In the genomic region with DNA sequence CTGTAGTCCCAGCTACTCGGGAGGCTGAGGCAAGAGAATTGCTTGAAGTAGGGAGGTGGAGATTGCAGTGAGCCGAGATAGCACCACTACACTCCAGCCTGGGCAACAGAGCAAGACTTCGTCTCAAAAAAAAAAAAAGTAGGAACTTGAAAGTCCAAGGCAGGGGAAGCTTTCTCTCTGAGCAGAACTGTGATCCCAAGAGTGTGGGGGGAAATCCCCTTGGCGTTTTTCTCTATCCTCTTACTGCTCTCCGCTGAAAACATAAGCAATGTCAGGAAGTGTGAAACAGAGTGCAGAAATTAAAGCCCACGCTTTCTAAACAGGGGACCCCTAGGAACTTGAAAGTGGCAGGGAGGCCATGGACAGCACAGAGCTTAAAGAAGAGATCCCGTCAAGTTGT, we compare ENCODE assay signal across 26 cellular contexts. TPM values are rescaled to one million over a fixed set of nuclear protein-coding genes. Genes with fewer than 3 reads are reported as not detected.
"Had no signal": no experiment of that assay in that cellular context is flagged by ENCODE, and none has a peak within 500 bp of the region (broad histone marks: within the 10 kb centered on the region; RNA-seq: fewer than 3 reads in every experiment).

No MANE protein-coding gene starts in this region.

- H3K4me1 Mint-ChIP-seq: brain had no signal

- ATAC-seq: activated CD8-positive, alpha-beta T cell treated with anti-CD3 and anti-CD28 coated beads for 36 hours; activated T-helper 17 cell treated with anti-CD3 and anti-CD28 coated beads, Interleukin-2, amount 50 U/mL, for 72 hours; stimulated activated naive CD8-positive, alpha-beta T cell treated with anti-CD3 and anti-CD28 coated beads, Interleukin-15, Interleukin-2, amounts not matched to agents 100 U/mL and 50 U/mL, for 24 hours had no signal

- H3K4me3 Mint-ChIP-seq: activated CD8-positive, alpha-beta T cell treated with anti-CD3 and anti-CD28 coated beads for 36 hours; activated naive CD8-positive, alpha-beta T cell treated with anti-CD3 and anti-CD28 coated beads, Interleukin-2, amount 10 ng/mL, durations not matched to agents 7 days and 5 days; activated T-helper 17 cell treated with anti-CD3 and anti-CD28 coated beads, Interleukin-2, amount 50 U/mL, for 72 hours had no signal

- H3K27ac Mint-ChIP-seq: activated CD8-positive, alpha-beta T cell treated with anti-CD3 and anti-CD28 coated beads for 36 hours; activated naive CD8-positive, alpha-beta T cell treated with anti-CD3 and anti-CD28 coated beads, Interleukin-2, amount 10 ng/mL, durations not matched to agents 7 days and 5 days; activated T-helper 17 cell treated with anti-CD3 and anti-CD28 coated beads, Interleukin-2, amount 50 U/mL, for 72 hours; brain had no signal

- H3K27me3 Mint-ChIP-seq: activated CD8-positive, alpha-beta T cell treated with anti-CD3 and anti-CD28 coated beads for 36 hours; activated naive CD8-positive, alpha-beta T cell treated with anti-CD3 and anti-CD28 coated beads, Interleukin-2, amount 10 ng/mL, durations not matched to agents 7 days and 5 days; activated T-helper 17 cell treated with anti-CD3 and anti-CD28 coated beads, Interleukin-2, amount 50 U/mL, for 72 hours had no signal

- DNase-seq: activated CD8-positive, alpha-beta T cell treated with anti-CD3 and anti-CD28 coated beads for 36 hours; activated naive CD4-positive, alpha-beta T cell treated with Interleukin-2 at 50 U/mL for 16 hours; activated naive CD8-positive, alpha-beta T cell treated with anti-CD3 and anti-CD28 coated beads, Interleukin-2, amount 10 ng/mL, durations not matched to agents 7 days and 5 days; activated T-cell treated with anti-CD3 and anti-CD28 coated beads, Interleukin-2, amount 50 U/mL, for 1 hour; anterior cingulate cortex; central memory CD4-positive, alpha-beta T cell; colonic mucosa; erythroblast; foreskin melanocyte; glutamatergic neuron; hypothalamus; islet precursor cell; stimulated activated CD4-positive, alpha-beta T cell treated with anti-CD3 and anti-CD28 coated beads, Interleukin-12 subunit alpha, Interleukin-12 subunit beta, amount 100 ng/mL, for 4 hours; stimulated activated CD4-positive, alpha-beta T cell treated with anti-CD3 and anti-CD28 coated beads, Interleukin-1b, Interleukin-23, amount 100 ng/mL, for 48 hours; stimulated activated CD8-positive, alpha-beta memory T cell treated with anti-CD3 and anti-CD28 coated beads, Interleukin-4, amount 100 ng/mL, for 48 hours; stimulated activated naive CD8-positive, alpha-beta T cell treated with anti-CD3 and anti-CD28 coated beads, Interleukin-15, Interleukin-2, amounts not matched to agents 100 U/mL and 50 U/mL, for 24 hours; substantia nigra; T-helper 2 cell; WERI-Rb-1 had no signal

- H3K36me3 Mint-ChIP-seq: brain had no signal

- H3K9me3 Mint-ChIP-seq: activated CD8-positive, alpha-beta T cell treated with anti-CD3 and anti-CD28 coated beads for 36 hours; activated naive CD8-positive, alpha-beta T cell treated with anti-CD3 and anti-CD28 coated beads, Interleukin-2, amount 10 ng/mL, durations not matched to agents 7 days and 5 days; activated T-helper 17 cell treated with anti-CD3 and anti-CD28 coated beads, Interleukin-2, amount 50 U/mL, for 72 hours; brain had no signal

RNA-seq across cellular contexts. Expression of a gene that starts 15.5 kb away (rescaled TPM):
- total RNA-seq: colonic mucosa, lung microvascular endothelial cell, osteocyte, right atrium auricular region, tibial nerve, vagina had no signal

RNA-seq across cellular contexts. Expression of a gene that starts 28.5 kb away (rescaled TPM):
- total RNA-seq: vagina had no signal
